In the genomic region with DNA sequence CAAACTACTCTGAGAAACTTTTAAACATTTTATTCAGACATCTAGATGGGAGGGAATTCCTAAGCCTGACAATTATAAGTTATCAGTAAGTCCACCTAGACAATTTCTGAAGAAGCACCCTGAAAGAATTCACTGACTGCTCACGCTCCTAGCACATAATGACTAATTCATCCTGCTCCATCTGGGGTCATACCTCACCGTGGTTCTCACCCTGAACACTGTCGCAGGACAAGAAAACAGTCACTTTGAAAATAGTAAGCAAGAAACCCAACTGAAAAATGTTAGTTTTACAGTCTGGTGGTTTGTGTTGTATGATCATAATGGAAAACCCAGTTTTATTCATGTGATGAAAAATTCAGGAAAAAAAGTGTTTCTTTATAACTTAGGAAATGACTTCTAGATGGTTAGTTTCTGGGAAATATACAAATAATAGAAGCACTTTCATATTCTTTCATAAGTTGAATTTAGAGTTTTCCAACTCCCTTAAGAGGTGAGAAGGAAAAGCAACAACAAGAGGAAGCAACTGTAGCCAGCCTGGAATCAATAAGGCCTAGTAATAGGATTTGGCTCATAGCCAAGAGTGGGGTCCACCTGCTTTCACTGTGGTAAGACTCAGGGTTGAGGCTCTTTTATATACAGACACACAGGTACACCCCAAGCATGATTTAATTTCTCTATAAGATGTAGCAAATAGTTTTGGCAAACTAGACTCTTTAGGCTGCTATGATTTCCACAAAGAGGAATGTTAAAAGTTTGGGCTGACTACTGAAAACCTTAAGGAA, we compare ENCODE assay signal across 9 cellular contexts.
DNase-seq lines count a peak whose midpoint lies in the region; ATAC-seq, FAIRE-seq and TF ChIP-seq lines count a peak whose summit lies in the region.
"Had no signal": no experiment of that assay in that cellular context is flagged by ENCODE, and none has a peak within 500 bp of the region (broad histone marks: within the 10 kb centered on the region; RNA-seq: fewer than 3 reads in every experiment).

No MANE protein-coding gene starts in this region.

- no peak for FAIRE-seq in D721Med (lab: Jason Lieb, UNC)
- FAIRE-seq: A204.1 had no signal

- DNase-seq in NCI-H1417 (lab: John Stamatoyannopoulos, UW) (peak in 2 of 3 experiments; percentile 7 to 66), NCI-H1417 treated with DMSO at 0.1 percent for 48 hours (lab: John Stamatoyannopoulos, UW) (no peak), SHP77 treated with DMSO at 0.1 percent for 48 hours (lab: John Stamatoyannopoulos, UW) (peak; percentile 31), kidney tubule cell (ENCODE audit: low spot score) (peak; percentile 85), D721Med (ENCODE audit: insufficient read length, low spot score) (no peak)

- TF ChIP-seq CTCF in D721Med (IDR thresholded peaks at IDR 0.05; ENCODE audit: insufficient read depth, missing control alignments), result no peak

- ATAC-seq in HG02870 (IDR thresholded peaks at IDR 0.05; ENCODE audit: unreplicated experiment), result peak; percentile 70
- no peak for ATAC-seq in GM19023 (IDR thresholded peaks at IDR 0.05; ENCODE audit: unreplicated experiment)
- ATAC-seq in GM19467 (IDR thresholded peaks at IDR 0.05; ENCODE audit: unreplicated experiment), result no peak

Comparison
In these comparisons a context has a peak if more than half of its experiments do, and no peak if none do; other contexts are left out.
1. DNase-seq: peak in NCI-H1417 (2 of 3), SHP77 treated with DMSO at 0.1 percent for 48 hours (single experiment) and kidney tubule cell (single experiment); none in NCI-H1417 treated with DMSO at 0.1 percent for 48 hours (single experiment) and D721Med (single experiment).